Comparison of ENCODE assay signal across 13 cellular contexts in genomic region chr15:101062471-101063171, GRCh38.
DNase-seq lines count a peak whose midpoint lies in the region; ATAC-seq and TF ChIP-seq lines count a peak whose summit lies in the region.
"Had no signal": no experiment of that assay in that cellular context is flagged by ENCODE, and none has a peak within 500 bp of the region (broad histone marks: within the 10 kb centered on the region; RNA-seq: fewer than 3 reads in every experiment).

No MANE protein-coding gene starts in this region.

- ATAC-seq in GM19438 (IDR thresholded peaks at IDR 0.05; ENCODE audit: low read depth, unreplicated experiment): peak; percentile 59
- peak; percentile 60 for ATAC-seq in HG03432 (IDR thresholded peaks at IDR 0.05; ENCODE audit: unreplicated experiment)
- ATAC-seq in HG03565 (IDR thresholded peaks at IDR 0.05; ENCODE audit: unreplicated experiment): no peak
- no peak for ATAC-seq in CD4-positive, alpha-beta T cell (ENCODE audit: poor library complexity)
- no peak for ATAC-seq in activated naive CD8-positive, alpha-beta T cell treated with anti-CD3 and anti-CD28 coated beads, Interleukin-2, amount 50 U/mL, for 24 hours

- no peak for DNase-seq in CD4-positive, alpha-beta T cell
- DNase-seq in NCI-H446 treated with DMSO at 0.1 percent for 48 hours (lab: John Stamatoyannopoulos, UW): no peak
- DNase-seq in activated naive CD8-positive, alpha-beta T cell treated with anti-CD3 and anti-CD28 coated beads, Interleukin-2, amount 50 U/mL, for 24 hours: no peak
- DNase-seq: activated CD4-positive, CD25-positive, alpha-beta regulatory T cell; activated effector memory CD4-positive, alpha-beta T cell treated with anti-CD3 and anti-CD28 coated beads, Interleukin-2, amount 50 U/mL, for 16 hours; caudate nucleus; NCI-H226; SHP77 had no signal

- peaks cover 47% of the 10 kb centered on the region for H3K4me1 ChIP-seq in BLaER1
- peaks cover 22% of the 10 kb centered on the region for H3K4me1 ChIP-seq in iPS-20b (ENCODE audit: insufficient read depth, low read length)

- H3K27me3 Mint-ChIP-seq in CD4-positive, alpha-beta T cell: no peaks in the 10 kb centered on the region
- no peaks in the 10 kb centered on the region for H3K27me3 Mint-ChIP-seq in activated naive CD8-positive, alpha-beta T cell treated with anti-CD3 and anti-CD28 coated beads, Interleukin-2, amount 50 U/mL, for 24 hours

- no peak overlapping the region for H3K27ac Mint-ChIP-seq in CD4-positive, alpha-beta T cell
- H3K27ac Mint-ChIP-seq in activated naive CD8-positive, alpha-beta T cell treated with anti-CD3 and anti-CD28 coated beads, Interleukin-2, amount 50 U/mL, for 24 hours: no peak overlapping the region

- H3K4me1 Mint-ChIP-seq in CD4-positive, alpha-beta T cell (ENCODE audit: low read depth): no peaks in the 10 kb centered on the region
- H3K4me1 Mint-ChIP-seq in activated naive CD8-positive, alpha-beta T cell treated with anti-CD3 and anti-CD28 coated beads, Interleukin-2, amount 50 U/mL, for 24 hours: no peaks in the 10 kb centered on the region

- H3K4me2 ChIP-seq in BLaER1: peak overlapping the region; percentile 66

- no peak overlapping the region for H3K4me3 ChIP-seq in BLaER1
- 0 out of 2 replicates have a peak overlapping the region, but pooled peaks have one; percentile 3 for H3K4me3 ChIP-seq in iPS-20b (ENCODE audit: low read length)

- H3K9ac ChIP-seq in BLaER1 (no peak overlapping the region), iPS-20b (ENCODE audit: low read depth, low read length) (peak overlapping the region; percentile 27; the same call in 1 of the 2 replicates)

- H3K36me3 ChIP-seq in BLaER1 (no peaks in the 10 kb centered on the region), iPS-20b (ENCODE audit: insufficient read depth, low read depth, low read length) (no peaks in the 10 kb centered on the region)

- POLR2A ChIA-PET in CD4-positive, alpha-beta T cell (lab: Charles Lee): no interaction called here

- H3K36me3 Mint-ChIP-seq in CD4-positive, alpha-beta T cell (ENCODE audit: low read depth): no peaks in the 10 kb centered on the region
- H3K36me3 Mint-ChIP-seq in activated naive CD8-positive, alpha-beta T cell treated with anti-CD3 and anti-CD28 coated beads, Interleukin-2, amount 50 U/mL, for 24 hours (ENCODE audit: low read depth): no peaks in the 10 kb centered on the region

- H4K20me1 ChIP-seq in BLaER1: no peaks in the 10 kb centered on the region

- H3K4me3 Mint-ChIP-seq in CD4-positive, alpha-beta T cell: no peak overlapping the region
- no peak overlapping the region for H3K4me3 Mint-ChIP-seq in activated naive CD8-positive, alpha-beta T cell treated with anti-CD3 and anti-CD28 coated beads, Interleukin-2, amount 50 U/mL, for 24 hours

- intact Hi-C loops in CD4-positive, alpha-beta T cell (cut with DNase I, micrococcal nuclease): no loop called here

- H3K27me3 ChIP-seq in BLaER1 (peaks cover 8% of the 10 kb centered on the region), iPS-20b (ENCODE audit: insufficient read depth, low read length) (peaks cover 5% of the 10 kb centered on the region; the same call in 1 of the 2 replicates)
- H3K27me3 ChIP-seq in CD4-positive, alpha-beta T cell (ENCODE audit: control insufficient read depth, insufficient read depth, low read length): no peaks in the 10 kb centered on the region

- no peaks in the 10 kb centered on the region for H3K9me3 ChIP-seq in BLaER1
- no peaks in the 10 kb centered on the region for H3K9me3 ChIP-seq in iPS-20b (ENCODE audit: insufficient read depth, low read depth, low read length)
- H3K9me3 ChIP-seq in CD4-positive, alpha-beta T cell (ENCODE audit: control insufficient read depth, low read length): no peaks in the 10 kb centered on the region

- H3K9me3 Mint-ChIP-seq in CD4-positive, alpha-beta T cell: no peaks in the 10 kb centered on the region
- no peaks in the 10 kb centered on the region for H3K9me3 Mint-ChIP-seq in activated naive CD8-positive, alpha-beta T cell treated with anti-CD3 and anti-CD28 coated beads, Interleukin-2, amount 50 U/mL, for 24 hours

- no peak for TF ChIP-seq CTCF in CD4-positive, alpha-beta T cell (IDR thresholded peaks at IDR 0.05)

- CTCF ChIA-PET in CD4-positive, alpha-beta T cell (lab: Charles Lee): no interaction called here

- H3K27ac ChIP-seq in BLaER1 (no peak overlapping the region), iPS-20b (ENCODE audit: low read length) (no peak overlapping the region)
- no peak overlapping the region for H3K27ac ChIP-seq in CD4-positive, alpha-beta T cell (ENCODE audit: low read depth, low read length)

Comparison
In these comparisons a context has a peak if more than half of its experiments do, and no peak if none do; other contexts are left out.
1. ATAC-seq: peak in GM19438 (single experiment) and HG03432 (single experiment); none in HG03565 (single experiment), CD4-positive, alpha-beta T cell (single experiment) and activated naive CD8-positive, alpha-beta T cell treated with anti-CD3 and anti-CD28 coated beads, Interleukin-2, amount 50 U/mL, for 24 hours (single experiment).